Comparison of ENCODE assay signal across 8 cellular contexts in genomic region chr11:129279326-129280026, GRCh38.
DNase-seq lines count a peak whose midpoint lies in the region; ATAC-seq and TF ChIP-seq lines count a peak whose summit lies in the region.

No MANE protein-coding gene starts in this region.

- peak overlapping the region; percentile 66 to 91 (median 84) for H3K4me3 Mint-ChIP-seq in IgD-negative memory B cell
- H3K4me3 Mint-ChIP-seq in activated naive CD8-positive, alpha-beta T cell treated with anti-CD3 and anti-CD28 coated beads for 36 hours = peak overlapping the region; percentile 86

- no peaks in the 10 kb centered on the region for H3K36me3 ChIP-seq in SJCRH30
- no peaks in the 10 kb centered on the region for H3K36me3 ChIP-seq in cardiac muscle cell
- H3K36me3 ChIP-seq in ovary = no peaks in the 10 kb centered on the region
- no peaks in the 10 kb centered on the region for H3K36me3 ChIP-seq in thymus (ENCODE audit: control insufficient read depth, insufficient read depth)

- peak; percentile 42 for TF ChIP-seq POLR2A in ovary (IDR thresholded peaks at IDR 0.05)

- peak overlapping the region; percentile 74 for H3K4me3 ChIP-seq in SJCRH30
- H3K4me3 ChIP-seq in cardiac muscle cell = peak overlapping the region; percentile 35
- peak overlapping the region; percentile 61 for H3K4me3 ChIP-seq in ovary
- peak overlapping the region; percentile 85 for H3K4me3 ChIP-seq in thymus (ENCODE audit: low read length)

- peaks cover 25% of the 10 kb centered on the region for H3K27me3 Mint-ChIP-seq in IgD-negative memory B cell
- peaks cover 19% of the 10 kb centered on the region for H3K27me3 Mint-ChIP-seq in activated naive CD8-positive, alpha-beta T cell treated with anti-CD3 and anti-CD28 coated beads for 36 hours

- 0 to 1% (median 1%) methylated on average over 49 to 103 of the region's 103 CpGs for whole genome bisulfite sequencing in ovary, 3 donors
- WGBS in thymus = under 1% methylated on average over 103 of the region's 103 CpGs

- DNase-seq in Ammon's horn (ENCODE audit: low spot score) (peak; percentile 86), SJCRH30 (peak; percentile 62 to 71), cardiac muscle cell (ENCODE audit: low read depth in 1 of 2, low spot score in 1 of 2) (peak; percentile 84 to 89), ovary (peak; percentile 79 to 90 (median 87))
- DNase-seq in activated naive CD8-positive, alpha-beta T cell treated with anti-CD3 and anti-CD28 coated beads for 36 hours = peak; percentile 79

- no peaks in the 10 kb centered on the region for H3K36me3 Mint-ChIP-seq in IgD-negative memory B cell
- H3K36me3 Mint-ChIP-seq in activated naive CD8-positive, alpha-beta T cell treated with anti-CD3 and anti-CD28 coated beads for 36 hours = no peaks in the 10 kb centered on the region

- peak overlapping the region in 2 of 3 donors; percentile 18 to 79 for H3K27ac Mint-ChIP-seq in IgD-negative memory B cell
- H3K27ac Mint-ChIP-seq in activated naive CD8-positive, alpha-beta T cell treated with anti-CD3 and anti-CD28 coated beads for 36 hours = peak overlapping the region; percentile 85

- no peak for TF ChIP-seq CTCF in cardiac muscle cell (IDR thresholded peaks at IDR 0.05; ENCODE audit: low read depth, low read length)
- no peak for TF ChIP-seq CTCF in ovary (IDR thresholded peaks at IDR 0.05)

- TF ChIP-seq EP300 in ovary (IDR thresholded peaks at IDR 0.05) = no peak

- peak; percentile 68 for ATAC-seq in GM19452 (IDR thresholded peaks at IDR 0.05; ENCODE audit: unreplicated experiment)

- H3K9me3 Mint-ChIP-seq in IgD-negative memory B cell = no peaks in the 10 kb centered on the region
- no peaks in the 10 kb centered on the region for H3K9me3 Mint-ChIP-seq in activated naive CD8-positive, alpha-beta T cell treated with anti-CD3 and anti-CD28 coated beads for 36 hours

- H3K9me3 ChIP-seq in SJCRH30 (replicated peaks) = no peaks in the 10 kb centered on the region
- no peaks in the 10 kb centered on the region for H3K9me3 ChIP-seq in cardiac muscle cell (ENCODE audit: low read depth)
- H3K9me3 ChIP-seq in ovary = no peaks in the 10 kb centered on the region
- H3K9me3 ChIP-seq in thymus (ENCODE audit: control insufficient read depth) = no peaks in the 10 kb centered on the region

- intact Hi-C loops in ovary (cut with DNase I) = no loop called here

- H3K27me3 ChIP-seq in SJCRH30 (no peaks in the 10 kb centered on the region), cardiac muscle cell (peaks cover 23% of the 10 kb centered on the region), ovary (no peaks in the 10 kb centered on the region), thymus (ENCODE audit: control insufficient read depth, insufficient read depth) (no peaks in the 10 kb centered on the region)

- H3K4me1 Mint-ChIP-seq in IgD-negative memory B cell = peaks cover 8 to 17% (median 9%) of the 10 kb centered on the region in 3 donors
- H3K4me1 Mint-ChIP-seq in activated naive CD8-positive, alpha-beta T cell treated with anti-CD3 and anti-CD28 coated beads for 36 hours = peaks cover 30% of the 10 kb centered on the region

- peaks cover 7% of the 10 kb centered on the region; the same call in 1 of the 2 replicates for H3K4me1 ChIP-seq in SJCRH30
- no peaks in the 10 kb centered on the region for H3K4me1 ChIP-seq in cardiac muscle cell (ENCODE audit: low read depth)
- H3K4me1 ChIP-seq in ovary (ENCODE audit: insufficient read depth) = peaks cover 3% of the 10 kb centered on the region
- peaks cover 18% of the 10 kb centered on the region for H3K4me1 ChIP-seq in thymus (ENCODE audit: control insufficient read depth, insufficient read depth, low read length)

- H3K27ac ChIP-seq in SJCRH30 (no peak overlapping the region), cardiac muscle cell (no peak overlapping the region), ovary (peak overlapping the region in 1 of 2 donors; percentile 67), thymus (ENCODE audit: low read depth) (peak overlapping the region; percentile 79)

Comparison
In these comparisons a context has a peak if more than half of its experiments do, and no peak if none do; other contexts are left out.
1. H3K4me3 ChIP-seq: peak in every context shown above with its lines; median percentile 85 in thymus; 74 in SJCRH30; 61 in ovary; 35 in cardiac muscle cell.